In the genomic region with DNA sequence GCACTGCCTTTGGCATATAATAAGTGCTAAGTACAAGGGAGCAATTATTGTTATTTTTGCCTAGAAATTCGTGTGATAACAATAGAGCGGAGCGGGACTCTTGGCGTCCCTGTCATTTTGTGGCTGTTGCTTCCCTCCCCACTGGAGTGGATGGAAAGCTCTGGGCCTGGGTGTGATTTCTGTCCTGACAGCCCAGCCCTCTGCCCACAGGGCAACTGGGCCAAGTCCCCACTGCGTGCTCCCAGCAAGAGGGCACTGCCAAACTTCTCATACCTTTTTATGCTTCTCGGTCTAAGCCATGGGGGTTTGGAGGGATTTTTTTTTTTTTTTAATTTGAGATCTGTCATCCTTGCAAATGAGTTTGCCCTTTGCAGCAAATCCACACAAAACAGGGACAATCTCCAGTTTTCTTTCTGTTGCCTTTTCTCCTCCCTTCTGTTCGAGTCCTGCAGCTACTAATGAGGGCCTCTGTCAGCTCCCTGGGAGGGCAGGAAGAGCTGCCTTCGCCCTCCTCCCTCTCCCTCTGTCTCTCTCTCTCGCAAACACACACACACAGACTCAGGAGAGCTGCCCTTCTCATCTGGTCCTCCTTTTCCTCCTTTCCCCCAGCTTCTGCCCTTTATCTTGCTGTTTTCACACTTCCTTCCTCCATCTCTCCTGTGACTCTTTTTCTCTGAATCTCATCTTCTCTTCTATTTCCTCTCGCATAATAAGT, we compare ENCODE assay signal across 12 cellular contexts.
DNase-seq lines count a peak whose midpoint lies in the region; ATAC-seq and TF ChIP-seq lines count a peak whose summit lies in the region.
"Had no signal": no experiment of that assay in that cellular context is flagged by ENCODE, and none has a peak within 500 bp of the region (broad histone marks: within the 10 kb centered on the region; RNA-seq: fewer than 3 reads in every experiment).

No MANE protein-coding gene starts in this region.

- peak; percentile 38 for ATAC-seq in GM19395 (IDR thresholded peaks at IDR 0.05; ENCODE audit: unreplicated experiment)
- ATAC-seq in GM18498 (IDR thresholded peaks at IDR 0.05; ENCODE audit: unreplicated experiment), result no peak

- H2AFZ ChIP-seq in OCI-LY7 (ENCODE audit: low read length), result peak overlapping the region; percentile 41; the same call in 1 of the 2 replicates
- peak overlapping the region; percentile 73 for H2AFZ ChIP-seq in fibroblast of lung (ENCODE audit: low read length)
- H2AFZ ChIP-seq in osteoblast (ENCODE audit: low read length), result peak overlapping the region; percentile 95

- H3K4me3 ChIP-seq in OCI-LY7 (ENCODE audit: low read depth, low read length, poor library complexity, severe bottlenecking) (no peak overlapping the region), fibroblast of lung (replicated peaks in 1 of 4; ENCODE audit: control extremely low read depth in 1 of 4, insufficient read depth in 1 of 4, low read depth in 3 of 4, low read length in 4 of 4) (no peak overlapping the region), osteoblast (ENCODE audit: insufficient read depth, low read length) (no peak overlapping the region), vagina (no peak overlapping the region)

- CTCF ChIA-PET in OCI-LY7 (lab: Charles Lee; ENCODE audit: unreplicated experiment), result no interaction called here

- POLR2A ChIA-PET in OCI-LY7 (lab: Charles Lee), result interaction anchor here (0.6 kb wide), 1 partner anchor 14 kb away, joined by 3 read pairs; no protein-coding TSS in a partner anchor

- H3K79me2 ChIP-seq in OCI-LY7 (ENCODE audit: insufficient read depth, low read depth, low read length), result no peaks in the 10 kb centered on the region
- H3K79me2 ChIP-seq in fibroblast of lung (ENCODE audit: control insufficient read depth, insufficient read depth, low read length), result no peaks in the 10 kb centered on the region
- H3K79me2 ChIP-seq in osteoblast (ENCODE audit: insufficient read depth, low read length), result no peaks in the 10 kb centered on the region

- no peak overlapping the region for H3K9ac ChIP-seq in fibroblast of lung (ENCODE audit: insufficient read depth, low read length)

- TF ChIP-seq POLR2A in vagina (IDR thresholded peaks at IDR 0.05) (no peak), erythroblast (IDR thresholded peaks at IDR 0.05; ENCODE audit: low read length) (no peak)

- no peak for TF ChIP-seq CTCF in OCI-LY7 (conservative IDR thresholded peaks at IDR 0.05; ENCODE audit: low read length)
- no peak for TF ChIP-seq CTCF in fibroblast of lung (conservative IDR thresholded peaks at IDR 0.05 in 1 of 2, IDR thresholded peaks at IDR 0.05 in 1 of 2; ENCODE audit: low read depth in 1 of 2, low read length in 2 of 2)
- TF ChIP-seq CTCF in osteoblast (IDR thresholded peaks at IDR 0.05; ENCODE audit: extremely low read depth, low read depth, low read length), result no peak
- TF ChIP-seq CTCF in vagina (IDR thresholded peaks at IDR 0.05), result no peak

- no peaks in the 10 kb centered on the region for H3K27me3 ChIP-seq in fibroblast of lung (ENCODE audit: control insufficient read depth, insufficient read depth, low read length)
- H3K27me3 ChIP-seq in osteoblast (ENCODE audit: insufficient read depth, low read length), result no peaks in the 10 kb centered on the region
- no peaks in the 10 kb centered on the region for H3K27me3 ChIP-seq in vagina

- peak; percentile 1 for DNase-seq in OCI-LY7 (ENCODE audit: low spot score)
- DNase-seq in fibroblast of lung (ENCODE audit: low read depth in 2 of 2), result no peak
- DNase-seq in osteoblast (ENCODE audit: insufficient read length, low spot score, missing footprints), result no peak
- no peak for DNase-seq in NOMO-1 treated with dmso at 0.1 percent for 144 hours (lab: John Stamatoyannopoulos, UW; ENCODE audit: unreplicated experiment)
- DNase-seq in vagina (ENCODE audit: extremely low spot score in 2 of 2), result no peak
- DNase-seq in erythroblast (lab: John Stamatoyannopoulos, UW), result no peak
- DNase-seq: activated T-cell treated with anti-CD3 and anti-CD28 coated beads, Interleukin-2, amount 50 U/mL, for 4 hours; cortex of kidney; DMS153; stimulated activated CD4-positive, alpha-beta T cell treated with anti-CD3 and anti-CD28 coated beads, Interleukin-12 subunit alpha, Interleukin-12 subunit beta, amount 100 ng/mL, for 4 hours had no signal

- H3K9me3 ChIP-seq in OCI-LY7 (ENCODE audit: low read length) (no peaks in the 10 kb centered on the region), fibroblast of lung (ENCODE audit: control insufficient read depth, insufficient read depth, low read depth, low read length) (no peaks in the 10 kb centered on the region), osteoblast (ENCODE audit: low read depth, low read length) (no peaks in the 10 kb centered on the region), vagina (no peaks in the 10 kb centered on the region)

- no TSS peak for BruUV-seq in OCI-LY7 (replicated peaks; lab: Mats Ljungman, UMichigan)

- H3K4me1 ChIP-seq in OCI-LY7 (ENCODE audit: insufficient read depth, low read length, poor library complexity, severe bottlenecking), result peaks cover 18% of the 10 kb centered on the region
- no peaks in the 10 kb centered on the region for H3K4me1 ChIP-seq in fibroblast of lung (ENCODE audit: control insufficient read depth, extremely low read depth, insufficient read depth, low read length)
- peaks cover 16% of the 10 kb centered on the region for H3K4me1 ChIP-seq in osteoblast (ENCODE audit: insufficient read depth, low read length)
- H3K4me1 ChIP-seq in vagina, result peaks cover 11% of the 10 kb centered on the region

- intact Hi-C loops in OCI-LY7 (cut with micrococcal nuclease; ENCODE audit: unreplicated experiment) (no loop called here), vagina (cut with DNase I) (no loop called here)

- H3K36me3 ChIP-seq in OCI-LY7 (ENCODE audit: insufficient read depth, low read length), result no peaks in the 10 kb centered on the region
- no peaks in the 10 kb centered on the region for H3K36me3 ChIP-seq in fibroblast of lung (ENCODE audit: control insufficient read depth, insufficient read depth, low read length)
- no peaks in the 10 kb centered on the region for H3K36me3 ChIP-seq in osteoblast (ENCODE audit: insufficient read depth, low read length)
- no peaks in the 10 kb centered on the region for H3K36me3 ChIP-seq in vagina

- H3K4me2 ChIP-seq in OCI-LY7 (ENCODE audit: low read length) (peak overlapping the region; percentile 64), fibroblast of lung (ENCODE audit: extremely low read depth, insufficient read depth, low read length) (no peak overlapping the region), osteoblast (ENCODE audit: insufficient read depth, low read length) (peak overlapping the region; percentile 42)

- H3K9me2 ChIP-seq in OCI-LY7 (ENCODE audit: insufficient read depth, low read length), result no peaks in the 10 kb centered on the region

- no peaks in the 10 kb centered on the region for H4K20me1 ChIP-seq in OCI-LY7 (ENCODE audit: insufficient read depth, low read length)
- no peaks in the 10 kb centered on the region for H4K20me1 ChIP-seq in fibroblast of lung (ENCODE audit: control insufficient read depth, extremely low read depth, insufficient read depth, low read length)
- H4K20me1 ChIP-seq in osteoblast (ENCODE audit: insufficient read depth, low read length), result no peaks in the 10 kb centered on the region

- H3K27ac ChIP-seq in OCI-LY7 (ENCODE audit: low read depth, low read length, poor library complexity, severe bottlenecking) (peak overlapping the region; percentile 40), fibroblast of lung (ENCODE audit: insufficient read depth, low read length) (no peak overlapping the region), osteoblast (ENCODE audit: low read depth, low read length) (no peak overlapping the region), vagina (no peak overlapping the region)

Comparison
In these comparisons a context has a peak if more than half of its experiments do, and no peak if none do; other contexts are left out.
1. H2AFZ ChIP-seq: peak in every context shown above with its lines; median percentile 95 in osteoblast; 73 in fibroblast of lung; 41 in OCI-LY7.